Comparison of ENCODE assay signal across 31 cellular contexts in genomic region chr7:28490831-28491230, GRCh38.
DNase-seq lines count a peak whose midpoint lies in the region; ATAC-seq and TF ChIP-seq lines count a peak whose summit lies in the region.
"Had no signal": no experiment of that assay in that cellular context is flagged by ENCODE, and none has a peak within 500 bp of the region (broad histone marks: within the 10 kb centered on the region; RNA-seq: fewer than 3 reads in every experiment).

No MANE protein-coding gene starts in this region.

- no peak overlapping the region for H3K4me3 Mint-ChIP-seq in dendritic cell treated with granulocyte-macrophage colony-stimulating factor and Interleukin-4, amounts not matched to agents 40 ng/mL and 50 ng/mL, for 4 days
- H3K4me3 Mint-ChIP-seq in neural progenitor cell = no peak overlapping the region
- H3K4me3 Mint-ChIP-seq in activated T-helper 2 cell treated with anti-CD3 and anti-CD28 coated beads, Interferon-gamma antibody, Interleukin-2, Interleukin-4, amounts not matched to agents 10 μg/mL and 5 μg/mL and 100 μg/mL, durations not matched to agents 14 hours and 24 hours and 36 hours (ENCODE audit: low read depth) = no peak overlapping the region
- H3K4me3 Mint-ChIP-seq: activated naive CD4-positive, alpha-beta T cell treated with anti-CD3 and anti-CD28 coated beads, Interleukin-2, amount 50 U/mL, for 24 hours; CD4-positive, alpha-beta T cell; H9; naive B cell; type B pancreatic cell had no signal

- no peaks in the 10 kb centered on the region for H4K20me1 ChIP-seq in neural progenitor cell (ENCODE audit: low read depth)

- no peak for TF ChIP-seq CTCF in neural progenitor cell (IDR thresholded peaks at IDR 0.05)

- H3K27me3 Mint-ChIP-seq in dendritic cell treated with granulocyte-macrophage colony-stimulating factor and Interleukin-4, amounts not matched to agents 40 ng/mL and 50 ng/mL, for 4 days = peaks cover 10% of the 10 kb centered on the region
- peaks cover 2% of the 10 kb centered on the region for H3K27me3 Mint-ChIP-seq in neural progenitor cell (ENCODE audit: insufficient read depth, low read depth)
- H3K27me3 Mint-ChIP-seq in activated T-helper 2 cell treated with anti-CD3 and anti-CD28 coated beads, Interferon-gamma antibody, Interleukin-2, Interleukin-4, amounts not matched to agents 10 μg/mL and 5 μg/mL and 100 μg/mL, durations not matched to agents 14 hours and 24 hours and 36 hours (ENCODE audit: low read depth) = peaks cover 4% of the 10 kb centered on the region
- H3K27me3 Mint-ChIP-seq: type B pancreatic cell had no signal

- no peak overlapping the region for H3K4me3 ChIP-seq in neural progenitor cell
- H3K4me3 ChIP-seq: left lung, right lobe of liver, SJSA1 had no signal

- H3K27ac ChIP-seq in neural progenitor cell = no peak overlapping the region
- H3K27ac ChIP-seq: HL-60, left lung, neutrophil, right lobe of liver, SJSA1, WERI-Rb-1 had no signal

- no peaks in the 10 kb centered on the region for H3F3A ChIP-seq in neural progenitor cell (ENCODE audit: low read depth)

- H3K36me3 ChIP-seq in neural progenitor cell = no peaks in the 10 kb centered on the region
- H3K36me3 ChIP-seq: left lung, neutrophil, right lobe of liver, SJSA1, WERI-Rb-1 had no signal

- no peak overlapping the region for H2AFZ ChIP-seq in neural progenitor cell (replicated peaks)

- peaks cover 32% of the 10 kb centered on the region for H3K4me1 Mint-ChIP-seq in dendritic cell treated with granulocyte-macrophage colony-stimulating factor and Interleukin-4, amounts not matched to agents 40 ng/mL and 50 ng/mL, for 4 days (ENCODE audit: low read depth)
- H3K4me1 Mint-ChIP-seq in neural progenitor cell = peaks cover 6% of the 10 kb centered on the region
- no peaks in the 10 kb centered on the region for H3K4me1 Mint-ChIP-seq in activated T-helper 2 cell treated with anti-CD3 and anti-CD28 coated beads, Interferon-gamma antibody, Interleukin-2, Interleukin-4, amounts not matched to agents 10 μg/mL and 5 μg/mL and 100 μg/mL, durations not matched to agents 14 hours and 24 hours and 36 hours (ENCODE audit: low read depth)
- H3K4me1 Mint-ChIP-seq: activated naive CD4-positive, alpha-beta T cell treated with anti-CD3 and anti-CD28 coated beads, Interleukin-2, amount 50 U/mL, for 24 hours had no signal

- DNase-seq in left cardiac atrium = no peak
- no peak for DNase-seq in Right ventricle myocardium superior
- DNase-seq in neural progenitor cell (ENCODE audit: low spot score) = no peak
- DNase-seq in GM19240 (ENCODE audit: insufficient read length, low spot score) = no peak
- no peak for DNase-seq in activated T-helper 2 cell treated with anti-CD3 and anti-CD28 coated beads, Interferon-gamma antibody, Interleukin-2, Interleukin-4, amounts not matched to agents 10 μg/mL and 5 μg/mL and 100 μg/mL, durations not matched to agents 14 hours and 24 hours and 36 hours (ENCODE audit: low spot score)
- DNase-seq in NCI-H146 treated with DMSO at 0.1 percent for 48 hours (lab: John Stamatoyannopoulos, UW; ENCODE audit: unreplicated experiment) = no peak
- DNase-seq: 8988T; activated CD4-positive, alpha-beta T cell treated with anti-CD3 and anti-CD28 coated beads for 4 hours; activated CD8-positive, alpha-beta memory T cell treated with anti-CD3 and anti-CD28 coated beads for 24 hours; activated T-cell treated with anti-CD3 and anti-CD28 coated beads for 4 hours; amniotic stem cell; CD4-positive, alpha-beta T cell; DMS 273 treated with DMSO at 0.1 percent for 48 hours; H9; hippocampal formation; Karpas-422; left lung; naive B cell; NCI-H146; NCI-H446 treated with DMSO at 0.1 percent for 48 hours; right lobe of liver; stimulated activated CD4-positive, alpha-beta T cell treated with anti-CD3 and anti-CD28 coated beads, Interleukin-4, amount 100 ng/mL, for 1 hour; T1000; WERI-Rb-1 had no signal

- H3K79me2 ChIP-seq in neural progenitor cell (ENCODE audit: low read depth) = no peaks in the 10 kb centered on the region

- no peaks in the 10 kb centered on the region for H3K9me3 ChIP-seq in neural progenitor cell (ENCODE audit: low read depth)
- H3K9me3 ChIP-seq: left lung, neutrophil, right lobe of liver, SJSA1 had no signal

- no peaks in the 10 kb centered on the region for H3K36me3 Mint-ChIP-seq in dendritic cell treated with granulocyte-macrophage colony-stimulating factor and Interleukin-4, amounts not matched to agents 40 ng/mL and 50 ng/mL, for 4 days (ENCODE audit: low read depth)
- H3K36me3 Mint-ChIP-seq in neural progenitor cell = peaks cover 2% of the 10 kb centered on the region
- no peaks in the 10 kb centered on the region for H3K36me3 Mint-ChIP-seq in activated T-helper 2 cell treated with anti-CD3 and anti-CD28 coated beads, Interferon-gamma antibody, Interleukin-2, Interleukin-4, amounts not matched to agents 10 μg/mL and 5 μg/mL and 100 μg/mL, durations not matched to agents 14 hours and 24 hours and 36 hours (ENCODE audit: low read depth)
- H3K36me3 Mint-ChIP-seq: activated naive CD4-positive, alpha-beta T cell treated with anti-CD3 and anti-CD28 coated beads, Interleukin-2, amount 50 U/mL, for 24 hours; naive B cell had no signal

- no peaks in the 10 kb centered on the region for H3K27me3 ChIP-seq in neural progenitor cell
- H3K27me3 ChIP-seq: left lung, neutrophil, right lobe of liver had no signal

- peaks cover 12% of the 10 kb centered on the region for H3K9me3 Mint-ChIP-seq in dendritic cell treated with granulocyte-macrophage colony-stimulating factor and Interleukin-4, amounts not matched to agents 40 ng/mL and 50 ng/mL, for 4 days
- peaks cover 2% of the 10 kb centered on the region for H3K9me3 Mint-ChIP-seq in neural progenitor cell
- no peaks in the 10 kb centered on the region for H3K9me3 Mint-ChIP-seq in activated T-helper 2 cell treated with anti-CD3 and anti-CD28 coated beads, Interferon-gamma antibody, Interleukin-2, Interleukin-4, amounts not matched to agents 10 μg/mL and 5 μg/mL and 100 μg/mL, durations not matched to agents 14 hours and 24 hours and 36 hours
- H3K9me3 Mint-ChIP-seq: activated naive CD4-positive, alpha-beta T cell treated with anti-CD3 and anti-CD28 coated beads, Interleukin-2, amount 50 U/mL, for 24 hours; CD4-positive, alpha-beta T cell had no signal

- peaks cover 8% of the 10 kb centered on the region for H3K4me1 ChIP-seq in neural progenitor cell
- H3K4me1 ChIP-seq: left lung, right lobe of liver, SJSA1 had no signal

- peak overlapping the region; percentile 59 for H3K27ac Mint-ChIP-seq in dendritic cell treated with granulocyte-macrophage colony-stimulating factor and Interleukin-4, amounts not matched to agents 40 ng/mL and 50 ng/mL, for 4 days
- H3K27ac Mint-ChIP-seq in neural progenitor cell = peak overlapping the region; percentile 81
- no peak overlapping the region for H3K27ac Mint-ChIP-seq in activated T-helper 2 cell treated with anti-CD3 and anti-CD28 coated beads, Interferon-gamma antibody, Interleukin-2, Interleukin-4, amounts not matched to agents 10 μg/mL and 5 μg/mL and 100 μg/mL, durations not matched to agents 14 hours and 24 hours and 36 hours
- H3K27ac Mint-ChIP-seq: activated naive CD4-positive, alpha-beta T cell treated with anti-CD3 and anti-CD28 coated beads, Interleukin-2, amount 50 U/mL, for 24 hours; CD4-positive, alpha-beta T cell; naive B cell; type B pancreatic cell had no signal

- no peak overlapping the region for H3K9ac ChIP-seq in neural progenitor cell

- H3K4me2 ChIP-seq in neural progenitor cell = no peak overlapping the region

- intact Hi-C loops in left cardiac atrium (cut with DNase I) (no loop called here), Right ventricle myocardium superior (cut with DNase I) (no loop called here)
- intact Hi-C loops in dendritic cell treated with granulocyte-macrophage colony-stimulating factor and Interleukin-4, amounts not matched to agents 40 ng/mL and 50 ng/mL, for 4 days (cut with micrococcal nuclease) = no loop called here
- intact Hi-C loops in activated T-helper 2 cell treated with anti-CD3 and anti-CD28 coated beads, Interferon-gamma antibody, Interleukin-2, Interleukin-4, amounts not matched to agents 10 μg/mL and 5 μg/mL and 100 μg/mL, durations not matched to agents 14 hours and 24 hours and 36 hours (cut with micrococcal nuclease) = no loop called here

- peak; percentile 78 to 90 for ATAC-seq in left cardiac atrium
- ATAC-seq in Right ventricle myocardium superior (ENCODE audit: poor library complexity) = no peak
- ATAC-seq in HG03520 (IDR thresholded peaks at IDR 0.05; ENCODE audit: unreplicated experiment) = no peak
- ATAC-seq: left lung, right lobe of liver had no signal

Comparison
In these comparisons a context has a peak if more than half of its experiments do, and no peak if none do; other contexts are left out.
1. ATAC-seq: peak in left cardiac atrium (2 of 2); none in Right ventricle myocardium superior (single experiment) and HG03520 (single experiment).